7 cellular contexts compared by ENCODE assay signal in genomic region chr11:130979386-130979972, GRCh38.
DNase-seq lines count a peak whose midpoint lies in the region; ATAC-seq and TF ChIP-seq lines count a peak whose summit lies in the region.

No MANE protein-coding gene starts in this region.

- H3K9me3 ChIP-seq in Loucy (ENCODE audit: insufficient read depth, low read depth, low read length), result 0 out of 2 replicates have a peak, but pooled peaks cover 2% of the 10 kb centered on the region
- H3K9me3 ChIP-seq in mammary epithelial cell (replicated peaks; ENCODE audit: insufficient read depth, low read length), result peaks cover 2% of the 10 kb centered on the region

- H3K36me3 ChIP-seq in Loucy (ENCODE audit: insufficient read depth, low read length) (no peaks in the 10 kb centered on the region), mammary epithelial cell (ENCODE audit: insufficient read depth, low read length) (no peaks in the 10 kb centered on the region)

- H2AFZ ChIP-seq in Loucy (ENCODE audit: low read length), result no peak overlapping the region
- H2AFZ ChIP-seq in mammary epithelial cell (ENCODE audit: low read depth, low read length), result peak overlapping the region; percentile 76

- 20% methylated on average over 5 of the region's 5 CpGs for whole genome bisulfite sequencing in mammary epithelial cell (ENCODE audit: low coverage, missing lambda C conversion rate)

- no peaks in the 10 kb centered on the region for H3K79me2 ChIP-seq in Loucy (ENCODE audit: insufficient read depth, low read length)
- no peaks in the 10 kb centered on the region for H3K79me2 ChIP-seq in mammary epithelial cell (ENCODE audit: insufficient read depth, low read length)

- H3K27ac ChIP-seq in mammary epithelial cell (ENCODE audit: insufficient read depth, low read depth, low read length), result no peak overlapping the region

- H3K4me1 ChIP-seq in Loucy (ENCODE audit: insufficient read depth, low read length, poor library complexity, severe bottlenecking) (no peaks in the 10 kb centered on the region), mammary epithelial cell (ENCODE audit: insufficient read depth, low read length) (no peaks in the 10 kb centered on the region)

- DNase-seq in GM12865 (ENCODE audit: low read depth), result peak; percentile 19
- DNase-seq in mammary epithelial cell, result peak; percentile 36
- peak; percentile 22 for DNase-seq in non-pigmented ciliary epithelial cell (ENCODE audit: low read depth)
- DNase-seq in NCI-H2029 treated with DMSO at 0.1 percent for 48 hours (lab: John Stamatoyannopoulos, UW), result no peak
- no peak for DNase-seq in activated CD4-positive, alpha-beta T cell treated with anti-CD3 and anti-CD28 coated beads for 1 hour

- CTCF ChIA-PET in mammary epithelial cell (lab: Charles Lee; ENCODE audit: low non-redundant PET), result interaction anchor here (0.6 to 0.7 kb wide), 2 partner anchors 548 to 992 kb away, joined by 3 to 4 read pairs; no protein-coding TSS in a partner anchor

- no peaks in the 10 kb centered on the region for H3F3A ChIP-seq in Loucy (ENCODE audit: low read depth)

- ATAC-seq in HG02588 (IDR thresholded peaks at IDR 0.05; ENCODE audit: unreplicated experiment), result no peak

- H3K27me3 ChIP-seq in Loucy (ENCODE audit: insufficient read depth, low read length, poor library complexity, severe bottlenecking) (no peaks in the 10 kb centered on the region), mammary epithelial cell (ENCODE audit: insufficient read depth, low read length) (no peaks in the 10 kb centered on the region)

- TF ChIP-seq CTCF in GM12865 (IDR thresholded peaks at IDR 0.05; ENCODE audit: insufficient read depth, low read depth, low read length, missing control alignments) (peak; percentile 20), Loucy (conservative IDR thresholded peaks at IDR 0.05; ENCODE audit: low read length) (peak; percentile 58), mammary epithelial cell (conservative IDR thresholded peaks at IDR 0.05 in 1 of 2, IDR thresholded peaks at IDR 0.05 in 1 of 2; ENCODE audit: extremely low read depth in 1 of 2, insufficient read depth in 1 of 2, low read depth in 1 of 2, low read length in 2 of 2) (peak; percentile 63 to 72)

- in situ Hi-C loops in mammary epithelial cell (cut with MboI; ENCODE audit: low sequenced_read_pairs in 2 of 2), result loop anchor here in 1 of 2 donors (10.0 kb wide), 1 partner anchor 55 kb away; no protein-coding TSS in a partner anchor

- no peak overlapping the region for H3K4me3 ChIP-seq in GM12865 (ENCODE audit: low read depth, low read length)
- H3K4me3 ChIP-seq in Loucy (ENCODE audit: low read length, poor library complexity, severe bottlenecking), result no peak overlapping the region
- H3K4me3 ChIP-seq in mammary epithelial cell (replicated peaks in 1 of 3; ENCODE audit: insufficient read depth in 1 of 3, low read depth in 2 of 3, low read length in 3 of 3), result no peak overlapping the region

- intact Hi-C loops in mammary epithelial cell (cut with micrococcal nuclease), result loop anchor here (1.0 to 5.0 kb wide), 2 partner anchors 56 to 547 kb away; no protein-coding TSS in a partner anchor

- H3K9ac ChIP-seq in Loucy (ENCODE audit: low read depth, low read length, poor library complexity, severe bottlenecking) (no peak overlapping the region), mammary epithelial cell (ENCODE audit: insufficient read depth, low read length) (no peak overlapping the region)

- dilution Hi-C loops in mammary epithelial cell (cut with HindIII; ENCODE audit: low sequenced_read_pairs), result no loop called here

- BruUV-seq in mammary epithelial cell (replicated peaks; lab: Mats Ljungman, UMichigan), result no TSS peak

- no peaks in the 10 kb centered on the region for H3K9me2 ChIP-seq in Loucy (replicated peaks; ENCODE audit: low read depth, low read length)

- H4K20me1 ChIP-seq in Loucy (ENCODE audit: insufficient read depth, low read length, poor library complexity, severe bottlenecking) (no peaks in the 10 kb centered on the region), mammary epithelial cell (ENCODE audit: insufficient read depth, low read length) (no peaks in the 10 kb centered on the region)

- no peak overlapping the region for H3K4me2 ChIP-seq in Loucy (ENCODE audit: low read depth, low read length, poor library complexity, severe bottlenecking)
- H3K4me2 ChIP-seq in mammary epithelial cell (ENCODE audit: insufficient read depth, low read depth, low read length), result no peak overlapping the region

Comparison
In these comparisons a context has a peak if more than half of its experiments do, and no peak if none do; other contexts are left out.
1. DNase-seq: peak in GM12865 (single experiment), mammary epithelial cell (single experiment) and non-pigmented ciliary epithelial cell (single experiment); none in NCI-H2029 treated with DMSO at 0.1 percent for 48 hours (single experiment) and activated CD4-positive, alpha-beta T cell treated with anti-CD3 and anti-CD28 coated beads for 1 hour (single experiment).
2. Peak in every context shown above with its lines, with median percentiles within 50 percentile points of each other: CTCF ChIP-seq.